In the genomic region with DNA sequence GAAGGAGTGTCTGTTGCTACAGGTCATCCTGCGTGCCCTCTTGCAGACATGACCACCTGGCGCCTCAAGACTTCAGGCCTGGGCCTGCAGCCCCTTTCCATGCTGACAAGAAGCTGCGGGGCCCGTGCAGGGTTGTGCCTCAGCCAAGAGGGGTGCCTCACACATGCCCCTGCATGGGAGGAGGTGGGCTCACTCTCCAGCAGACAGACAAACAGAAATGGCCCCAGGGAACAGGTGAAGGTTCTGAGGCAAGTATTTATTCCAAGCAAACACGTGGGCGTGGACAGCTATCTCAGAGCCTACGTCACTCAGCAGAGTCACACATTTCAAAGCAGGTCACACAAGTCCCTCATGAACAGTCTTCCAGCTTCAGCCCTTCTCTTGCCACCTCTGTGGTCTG, we compare ENCODE assay signal across 1 cellular context.
TF ChIP-seq lines count a peak whose summit lies in the region.

No MANE protein-coding gene starts in this region.

TF ChIP-seq in HepG2, 621 proteins besides CTCF, POLR2A, EP300 and RAD21 (continued from another document and continues in another):
- TF ChIP-seq, protein P1, sequence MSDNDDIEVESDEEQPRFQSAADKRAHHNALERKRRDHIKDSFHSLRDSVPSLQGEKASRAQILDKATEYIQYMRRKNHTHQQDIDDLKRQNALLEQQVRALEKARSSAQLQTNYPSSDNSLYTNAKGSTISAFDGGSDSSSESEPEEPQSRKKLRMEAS (IDR thresholded peaks at IDR 0.05), result peak; percentile 36; the same call in 1 of the 2 replicates
- TF ChIP-seq, protein P2, sequence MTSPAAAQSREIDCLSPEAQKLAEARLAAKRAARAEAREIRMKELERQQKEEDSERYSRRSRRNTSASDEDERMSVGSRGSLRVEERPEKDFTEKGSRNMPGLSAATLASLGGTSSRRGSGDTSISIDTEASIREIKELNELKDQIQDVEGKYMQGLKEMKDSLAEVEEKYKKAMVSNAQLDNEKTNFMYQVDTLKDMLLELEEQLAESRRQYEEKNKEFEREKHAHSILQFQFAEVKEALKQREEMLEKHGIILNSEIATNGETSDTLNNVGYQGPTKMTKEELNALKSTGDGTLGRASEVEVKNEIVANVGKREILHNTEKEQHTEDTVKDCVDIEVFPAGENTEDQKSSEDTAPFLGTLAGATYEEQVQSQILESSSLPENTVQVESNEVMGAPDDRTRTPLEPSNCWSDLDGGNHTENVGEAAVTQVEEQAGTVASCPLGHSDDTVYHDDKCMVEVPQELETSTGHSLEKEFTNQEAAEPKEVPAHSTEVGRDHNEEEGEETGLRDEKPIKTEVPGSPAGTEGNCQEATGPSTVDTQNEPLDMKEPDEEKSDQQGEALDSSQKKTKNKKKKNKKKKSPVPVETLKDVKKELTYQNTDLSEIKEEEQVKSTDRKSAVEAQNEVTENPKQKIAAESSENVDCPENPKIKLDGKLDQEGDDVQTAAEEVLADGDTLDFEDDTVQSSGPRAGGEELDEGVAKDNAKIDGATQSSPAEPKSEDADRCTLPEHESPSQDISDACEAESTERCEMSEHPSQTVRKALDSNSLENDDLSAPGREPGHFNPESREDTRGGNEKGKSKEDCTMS (CRISPR knock-in tag; conservative IDR thresholded peaks at IDR 0.05), result no peak
- no peak for TF ChIP-seq PAWR (CRISPR knock-in tag; IDR thresholded peaks at IDR 0.05; ENCODE audit: borderline replicate concordance)
- no peak for TF ChIP-seq ZNF350 (CRISPR knock-in tag; IDR thresholded peaks at IDR 0.05; ENCODE audit: borderline replicate concordance, low read depth)
- TF ChIP-seq, protein P3, sequence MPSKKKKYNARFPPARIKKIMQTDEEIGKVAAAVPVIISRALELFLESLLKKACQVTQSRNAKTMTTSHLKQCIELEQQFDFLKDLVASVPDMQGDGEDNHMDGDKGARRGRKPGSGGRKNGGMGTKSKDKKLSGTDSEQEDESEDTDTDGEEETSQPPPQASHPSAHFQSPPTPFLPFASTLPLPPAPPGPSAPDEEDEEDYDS (CRISPR knock-in tag; IDR thresholded peaks at IDR 0.05), result no peak
- no peak for TF ChIP-seq NFE2L2 (IDR thresholded peaks at IDR 0.05; ENCODE audit: low read length)
- no peak for TF ChIP-seq ZNF224 (CRISPR knock-in tag; IDR thresholded peaks at IDR 0.05)
- TF ChIP-seq HNF4G (IDR thresholded peaks at IDR 0.05; ENCODE audit: borderline replicate concordance, low read depth, low read length), result no peak
- no peak for TF ChIP-seq HNF4G (CRISPR knock-in tag; IDR thresholded peaks at IDR 0.05; ENCODE audit: borderline replicate concordance, low read depth)
- TF ChIP-seq, protein P4, sequence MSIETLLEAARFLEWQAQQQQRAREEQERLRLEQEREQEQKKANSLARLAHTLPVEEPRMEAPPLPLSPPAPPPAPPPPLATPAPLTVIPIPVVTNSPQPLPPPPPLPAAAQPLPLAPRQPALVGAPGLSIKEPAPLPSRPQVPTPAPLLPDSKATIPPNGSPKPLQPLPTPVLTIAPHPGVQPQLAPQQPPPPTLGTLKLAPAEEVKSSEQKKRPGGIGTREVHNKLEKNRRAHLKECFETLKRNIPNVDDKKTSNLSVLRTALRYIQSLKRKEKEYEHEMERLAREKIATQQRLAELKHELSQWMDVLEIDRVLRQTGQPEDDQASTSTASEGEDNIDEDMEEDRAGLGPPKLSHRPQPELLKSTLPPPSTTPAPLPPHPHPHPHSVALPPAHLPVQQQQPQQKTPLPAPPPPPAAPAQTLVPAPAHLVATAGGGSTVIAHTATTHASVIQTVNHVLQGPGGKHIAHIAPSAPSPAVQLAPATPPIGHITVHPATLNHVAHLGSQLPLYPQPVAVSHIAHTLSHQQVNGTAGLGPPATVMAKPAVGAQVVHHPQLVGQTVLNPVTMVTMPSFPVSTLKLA (IDR thresholded peaks at IDR 0.05), result no peak
- TF ChIP-seq ZNF75D (CRISPR knock-in tag; IDR thresholded peaks at IDR 0.05; ENCODE audit: borderline replicate concordance), result no peak
- no peak for TF ChIP-seq JUNB (CRISPR knock-in tag; IDR thresholded peaks at IDR 0.05; ENCODE audit: borderline replicate concordance)
- TF ChIP-seq, protein P5, sequence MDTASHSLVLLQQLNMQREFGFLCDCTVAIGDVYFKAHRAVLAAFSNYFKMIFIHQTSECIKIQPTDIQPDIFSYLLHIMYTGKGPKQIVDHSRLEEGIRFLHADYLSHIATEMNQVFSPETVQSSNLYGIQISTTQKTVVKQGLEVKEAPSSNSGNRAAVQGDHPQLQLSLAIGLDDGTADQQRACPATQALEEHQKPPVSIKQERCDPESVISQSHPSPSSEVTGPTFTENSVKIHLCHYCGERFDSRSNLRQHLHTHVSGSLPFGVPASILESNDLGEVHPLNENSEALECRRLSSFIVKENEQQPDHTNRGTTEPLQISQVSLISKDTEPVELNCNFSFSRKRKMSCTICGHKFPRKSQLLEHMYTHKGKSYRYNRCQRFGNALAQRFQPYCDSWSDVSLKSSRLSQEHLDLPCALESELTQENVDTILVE (CRISPR knock-in tag; IDR thresholded peaks at IDR 0.05), result no peak
- TF ChIP-seq RFX5 (IDR thresholded peaks at IDR 0.05; ENCODE audit: low read depth, low read length), result no peak
- no peak for TF ChIP-seq CC2D1A (CRISPR knock-in tag; IDR thresholded peaks at IDR 0.05)
- no peak for TF ChIP-seq GLI4 (CRISPR knock-in tag; IDR thresholded peaks at IDR 0.05; ENCODE audit: borderline replicate concordance)
- no peak for TF ChIP-seq RFXAP (CRISPR knock-in tag; IDR thresholded peaks at IDR 0.05; ENCODE audit: borderline replicate concordance)
- peak; percentile 87 for TF ChIP-seq CREB1 (IDR thresholded peaks at IDR 0.05)
- TF ChIP-seq CREB1 (CRISPR knock-in tag; IDR thresholded peaks at IDR 0.05), result peak; percentile 83
- no peak for TF ChIP-seq NPAS2 (CRISPR knock-in tag; IDR thresholded peaks at IDR 0.05; ENCODE audit: borderline replicate concordance)
- TF ChIP-seq, protein P6, sequence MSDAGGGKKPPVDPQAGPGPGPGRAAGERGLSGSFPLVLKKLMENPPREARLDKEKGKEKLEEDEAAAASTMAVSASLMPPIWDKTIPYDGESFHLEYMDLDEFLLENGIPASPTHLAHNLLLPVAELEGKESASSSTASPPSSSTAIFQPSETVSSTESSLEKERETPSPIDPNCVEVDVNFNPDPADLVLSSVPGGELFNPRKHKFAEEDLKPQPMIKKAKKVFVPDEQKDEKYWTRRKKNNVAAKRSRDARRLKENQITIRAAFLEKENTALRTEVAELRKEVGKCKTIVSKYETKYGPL (CRISPR knock-in tag; IDR thresholded peaks at IDR 0.05), result no peak
- TF ChIP-seq ZNF766 (CRISPR knock-in tag; IDR thresholded peaks at IDR 0.05; ENCODE audit: borderline replicate concordance), result no peak
- no peak for TF ChIP-seq KLF9 (CRISPR knock-in tag; IDR thresholded peaks at IDR 0.05; ENCODE audit: low read depth)
- TF ChIP-seq NFKBIZ (CRISPR knock-in tag; IDR thresholded peaks at IDR 0.05), result 0 out of 2 replicates have a peak, but pooled peaks have one; percentile 29
- no peak for TF ChIP-seq GTF2F1 (IDR thresholded peaks at IDR 0.05; ENCODE audit: low read length)
- no peak for TF ChIP-seq ARNT (IDR thresholded peaks at IDR 0.05)
- TF ChIP-seq ZBTB7A (CRISPR knock-in tag; IDR thresholded peaks at IDR 0.05), result peak; percentile 71; the same call in 1 of the 2 replicates
- TF ChIP-seq, protein P7, sequence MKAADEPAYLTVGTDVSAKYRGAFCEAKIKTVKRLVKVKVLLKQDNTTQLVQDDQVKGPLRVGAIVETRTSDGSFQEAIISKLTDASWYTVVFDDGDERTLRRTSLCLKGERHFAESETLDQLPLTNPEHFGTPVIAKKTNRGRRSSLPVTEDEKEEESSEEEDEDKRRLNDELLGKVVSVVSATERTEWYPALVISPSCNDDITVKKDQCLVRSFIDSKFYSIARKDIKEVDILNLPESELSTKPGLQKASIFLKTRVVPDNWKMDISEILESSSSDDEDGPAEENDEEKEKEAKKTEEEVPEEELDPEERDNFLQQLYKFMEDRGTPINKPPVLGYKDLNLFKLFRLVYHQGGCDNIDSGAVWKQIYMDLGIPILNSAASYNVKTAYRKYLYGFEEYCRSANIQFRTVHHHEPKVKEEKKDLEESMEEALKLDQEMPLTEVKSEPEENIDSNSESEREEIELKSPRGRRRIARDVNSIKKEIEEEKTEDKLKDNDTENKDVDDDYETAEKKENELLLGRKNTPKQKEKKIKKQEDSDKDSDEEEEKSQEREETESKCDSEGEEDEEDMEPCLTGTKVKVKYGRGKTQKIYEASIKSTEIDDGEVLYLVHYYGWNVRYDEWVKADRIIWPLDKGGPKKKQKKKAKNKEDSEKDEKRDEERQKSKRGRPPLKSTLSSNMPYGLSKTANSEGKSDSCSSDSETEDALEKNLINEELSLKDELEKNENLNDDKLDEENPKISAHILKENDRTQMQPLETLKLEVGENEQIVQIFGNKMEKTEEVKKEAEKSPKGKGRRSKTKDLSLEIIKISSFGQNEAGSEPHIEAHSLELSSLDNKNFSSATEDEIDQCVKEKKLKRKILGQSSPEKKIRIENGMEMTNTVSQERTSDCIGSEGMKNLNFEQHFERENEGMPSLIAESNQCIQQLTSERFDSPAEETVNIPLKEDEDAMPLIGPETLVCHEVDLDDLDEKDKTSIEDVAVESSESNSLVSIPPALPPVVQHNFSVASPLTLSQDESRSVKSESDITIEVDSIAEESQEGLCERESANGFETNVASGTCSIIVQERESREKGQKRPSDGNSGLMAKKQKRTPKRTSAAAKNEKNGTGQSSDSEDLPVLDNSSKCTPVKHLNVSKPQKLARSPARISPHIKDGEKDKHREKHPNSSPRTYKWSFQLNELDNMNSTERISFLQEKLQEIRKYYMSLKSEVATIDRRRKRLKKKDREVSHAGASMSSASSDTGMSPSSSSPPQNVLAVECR (CRISPR knock-in tag; IDR thresholded peaks at IDR 0.05; ENCODE audit: borderline replicate concordance), result peak; percentile 55; the same call in 1 of the 2 replicates
- TF ChIP-seq ZNF33A (CRISPR knock-in tag; IDR thresholded peaks at IDR 0.05; ENCODE audit: borderline replicate concordance), result no peak
- TF ChIP-seq, protein P8, sequence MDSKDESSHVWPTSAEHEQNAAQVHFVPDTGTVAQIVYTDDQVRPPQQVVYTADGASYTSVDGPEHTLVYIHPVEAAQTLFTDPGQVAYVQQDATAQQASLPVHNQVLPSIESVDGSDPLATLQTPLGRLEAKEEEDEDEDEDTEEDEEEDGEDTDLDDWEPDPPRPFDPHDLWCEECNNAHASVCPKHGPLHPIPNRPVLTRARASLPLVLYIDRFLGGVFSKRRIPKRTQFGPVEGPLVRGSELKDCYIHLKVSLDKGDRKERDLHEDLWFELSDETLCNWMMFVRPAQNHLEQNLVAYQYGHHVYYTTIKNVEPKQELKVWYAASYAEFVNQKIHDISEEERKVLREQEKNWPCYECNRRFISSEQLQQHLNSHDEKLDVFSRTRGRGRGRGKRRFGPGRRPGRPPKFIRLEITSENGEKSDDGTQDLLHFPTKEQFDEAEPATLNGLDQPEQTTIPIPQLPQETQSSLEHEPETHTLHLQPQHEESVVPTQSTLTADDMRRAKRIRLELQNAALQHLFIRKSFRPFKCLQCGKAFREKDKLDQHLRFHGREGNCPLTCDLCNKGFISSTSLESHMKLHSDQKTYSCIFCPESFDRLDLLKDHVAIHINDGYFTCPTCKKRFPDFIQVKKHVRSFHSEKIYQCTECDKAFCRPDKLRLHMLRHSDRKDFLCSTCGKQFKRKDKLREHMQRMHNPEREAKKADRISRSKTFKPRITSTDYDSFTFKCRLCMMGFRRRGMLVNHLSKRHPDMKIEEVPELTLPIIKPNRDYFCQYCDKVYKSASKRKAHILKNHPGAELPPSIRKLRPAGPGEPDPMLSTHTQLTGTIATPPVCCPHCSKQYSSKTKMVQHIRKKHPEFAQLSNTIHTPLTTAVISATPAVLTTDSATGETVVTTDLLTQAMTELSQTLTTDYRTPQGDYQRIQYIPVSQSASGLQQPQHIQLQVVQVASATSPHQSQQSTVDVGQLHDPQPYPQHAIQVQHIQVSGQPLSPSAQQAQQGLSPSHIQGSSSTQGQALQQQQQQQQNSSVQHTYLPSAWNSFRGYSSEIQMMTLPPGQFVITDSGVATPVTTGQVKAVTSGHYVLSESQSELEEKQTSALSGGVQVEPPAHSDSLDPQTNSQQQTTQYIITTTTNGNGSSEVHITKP (CRISPR knock-in tag; IDR thresholded peaks at IDR 0.05; ENCODE audit: low read depth), result 0 out of 2 replicates have a peak, but pooled peaks have one; percentile 14
- no peak for TF ChIP-seq FOXM1 (CRISPR knock-in tag; IDR thresholded peaks at IDR 0.05)
- peak; percentile 5; the same call in 1 of the 2 replicates for TF ChIP-seq BCL6 (CRISPR knock-in tag; IDR thresholded peaks at IDR 0.05)
- no peak; the same call in 1 of the 2 replicates for TF ChIP-seq ZSCAN31 (CRISPR knock-in tag; IDR thresholded peaks at IDR 0.05; ENCODE audit: low read depth)
- TF ChIP-seq SP4 (CRISPR knock-in tag; IDR thresholded peaks at IDR 0.05), result no peak
- 0 out of 2 replicates have a peak, but pooled peaks have one; percentile 29 for TF ChIP-seq MTA1 (CRISPR knock-in tag; IDR thresholded peaks at IDR 0.05; ENCODE audit: borderline replicate concordance)
- TF ChIP-seq MEIS2 (CRISPR knock-in tag; IDR thresholded peaks at IDR 0.05), result peak; percentile 36; the same call in 1 of the 2 replicates
- TF ChIP-seq SMARCE1 (IDR thresholded peaks at IDR 0.05; ENCODE audit: borderline replicate concordance), result no peak
- TF ChIP-seq, protein P9, sequence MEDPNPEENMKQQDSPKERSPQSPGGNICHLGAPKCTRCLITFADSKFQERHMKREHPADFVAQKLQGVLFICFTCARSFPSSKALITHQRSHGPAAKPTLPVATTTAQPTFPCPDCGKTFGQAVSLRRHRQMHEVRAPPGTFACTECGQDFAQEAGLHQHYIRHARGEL (CRISPR knock-in tag; IDR thresholded peaks at IDR 0.05), result no peak
- TF ChIP-seq, protein P10, sequence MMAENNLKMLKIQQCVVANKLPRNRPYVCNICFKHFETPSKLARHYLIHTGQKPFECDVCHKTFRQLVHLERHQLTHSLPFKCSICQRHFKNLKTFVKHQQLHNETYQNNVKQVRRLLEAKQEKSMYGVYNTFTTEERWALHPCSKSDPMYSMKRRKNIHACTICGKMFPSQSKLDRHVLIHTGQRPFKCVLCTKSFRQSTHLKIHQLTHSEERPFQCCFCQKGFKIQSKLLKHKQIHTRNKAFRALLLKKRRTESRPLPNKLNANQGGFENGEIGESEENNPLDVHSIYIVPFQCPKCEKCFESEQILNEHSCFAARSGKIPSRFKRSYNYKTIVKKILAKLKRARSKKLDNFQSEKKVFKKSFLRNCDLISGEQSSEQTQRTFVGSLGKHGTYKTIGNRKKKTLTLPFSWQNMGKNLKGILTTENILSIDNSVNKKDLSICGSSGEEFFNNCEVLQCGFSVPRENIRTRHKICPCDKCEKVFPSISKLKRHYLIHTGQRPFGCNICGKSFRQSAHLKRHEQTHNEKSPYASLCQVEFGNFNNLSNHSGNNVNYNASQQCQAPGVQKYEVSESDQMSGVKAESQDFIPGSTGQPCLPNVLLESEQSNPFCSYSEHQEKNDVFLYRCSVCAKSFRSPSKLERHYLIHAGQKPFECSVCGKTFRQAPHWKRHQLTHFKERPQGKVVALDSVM (CRISPR knock-in tag; IDR thresholded peaks at IDR 0.05), result no peak
- TF ChIP-seq ZNF34 (CRISPR knock-in tag; IDR thresholded peaks at IDR 0.05; ENCODE audit: borderline replicate concordance), result no peak
- no peak for TF ChIP-seq ZNF260 (CRISPR knock-in tag; IDR thresholded peaks at IDR 0.05; ENCODE audit: borderline replicate concordance, low read depth)
- TF ChIP-seq, protein P11, sequence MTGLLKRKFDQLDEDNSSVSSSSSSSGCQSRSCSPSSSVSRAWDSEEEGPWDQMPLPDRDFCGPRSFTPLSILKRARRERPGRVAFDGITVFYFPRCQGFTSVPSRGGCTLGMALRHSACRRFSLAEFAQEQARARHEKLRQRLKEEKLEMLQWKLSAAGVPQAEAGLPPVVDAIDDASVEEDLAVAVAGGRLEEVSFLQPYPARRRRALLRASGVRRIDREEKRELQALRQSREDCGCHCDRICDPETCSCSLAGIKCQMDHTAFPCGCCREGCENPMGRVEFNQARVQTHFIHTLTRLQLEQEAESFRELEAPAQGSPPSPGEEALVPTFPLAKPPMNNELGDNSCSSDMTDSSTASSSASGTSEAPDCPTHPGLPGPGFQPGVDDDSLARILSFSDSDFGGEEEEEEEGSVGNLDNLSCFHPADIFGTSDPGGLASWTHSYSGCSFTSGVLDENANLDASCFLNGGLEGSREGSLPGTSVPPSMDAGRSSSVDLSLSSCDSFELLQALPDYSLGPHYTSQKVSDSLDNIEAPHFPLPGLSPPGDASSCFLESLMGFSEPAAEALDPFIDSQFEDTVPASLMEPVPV (CRISPR knock-in tag; IDR thresholded peaks at IDR 0.05), result no peak
